In the genomic region with DNA sequence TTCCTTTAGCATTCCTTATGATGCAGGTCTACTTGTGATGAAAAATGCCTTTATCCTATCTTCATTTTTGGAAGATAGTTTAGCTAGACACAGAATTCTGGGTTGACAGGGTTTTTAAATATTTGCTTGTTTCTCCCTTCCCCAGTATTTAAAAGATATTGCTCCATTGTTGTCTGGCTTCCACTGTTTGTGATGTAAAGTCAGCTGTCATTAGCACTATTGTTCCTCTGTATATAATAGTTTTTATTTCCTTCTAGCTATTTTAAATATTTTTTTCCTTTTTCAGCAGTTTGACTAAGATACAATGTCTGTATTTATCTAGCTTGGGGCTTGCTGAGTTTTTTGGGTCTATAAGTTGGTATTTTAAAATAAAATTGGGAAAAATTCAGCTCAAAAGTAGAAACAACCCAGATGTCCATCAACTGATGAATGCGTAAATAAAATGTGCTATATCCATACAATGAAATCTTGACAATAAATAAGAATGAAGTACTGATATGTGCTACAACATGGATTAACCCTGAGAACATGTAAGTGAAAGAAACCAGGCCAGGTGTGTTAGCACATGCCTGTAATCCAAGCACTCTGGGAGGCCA, we compare ENCODE assay signal across 1 cellular context.
A peak's percentile ranks its signal among the peaks of the same experiment; 100 is the strongest.
TF ChIP-seq lines count a peak whose summit lies in the region.

No MANE protein-coding gene starts in this region.

TF ChIP-seq in K562, 482 proteins besides CTCF, POLR2A, EP300 and RAD21 (continues in another document):
- no peak for TF ChIP-seq HNRNPUL1 (IDR thresholded peaks at IDR 0.05; ENCODE audit: low read length)
- no peak for TF ChIP-seq SMAD2 (IDR thresholded peaks at IDR 0.05; ENCODE audit: low read depth, low read length)
- TF ChIP-seq PRMT5 (CRISPR knock-in tag; IDR thresholded peaks at IDR 0.05): no peak
- TF ChIP-seq E2F6 (IDR thresholded peaks at IDR 0.05; ENCODE audit: borderline replicate concordance in 1 of 2, extremely low read depth in 1 of 2, insufficient read depth in 1 of 2, insufficient read length in 1 of 2, low read depth in 1 of 2, low read length in 1 of 2, poor library complexity in 1 of 2, severe bottlenecking in 1 of 2): no peak
- TF ChIP-seq ZBTB7A (IDR thresholded peaks at IDR 0.05; ENCODE audit: borderline replicate concordance, control insufficient read depth, low read depth, low read length): no peak
- TF ChIP-seq POLR2H (tag; IDR thresholded peaks at IDR 0.05; ENCODE audit: low read depth): no peak
- TF ChIP-seq RBM17 (IDR thresholded peaks at IDR 0.05; ENCODE audit: borderline replicate concordance, low read depth, low read length): no peak
- no peak for TF ChIP-seq TSC22D4 (tag; IDR thresholded peaks at IDR 0.05)
- no peak for TF ChIP-seq DACH1 (IDR thresholded peaks at IDR 0.05; ENCODE audit: partially characterized antibody)
- TF ChIP-seq, protein P1, sequence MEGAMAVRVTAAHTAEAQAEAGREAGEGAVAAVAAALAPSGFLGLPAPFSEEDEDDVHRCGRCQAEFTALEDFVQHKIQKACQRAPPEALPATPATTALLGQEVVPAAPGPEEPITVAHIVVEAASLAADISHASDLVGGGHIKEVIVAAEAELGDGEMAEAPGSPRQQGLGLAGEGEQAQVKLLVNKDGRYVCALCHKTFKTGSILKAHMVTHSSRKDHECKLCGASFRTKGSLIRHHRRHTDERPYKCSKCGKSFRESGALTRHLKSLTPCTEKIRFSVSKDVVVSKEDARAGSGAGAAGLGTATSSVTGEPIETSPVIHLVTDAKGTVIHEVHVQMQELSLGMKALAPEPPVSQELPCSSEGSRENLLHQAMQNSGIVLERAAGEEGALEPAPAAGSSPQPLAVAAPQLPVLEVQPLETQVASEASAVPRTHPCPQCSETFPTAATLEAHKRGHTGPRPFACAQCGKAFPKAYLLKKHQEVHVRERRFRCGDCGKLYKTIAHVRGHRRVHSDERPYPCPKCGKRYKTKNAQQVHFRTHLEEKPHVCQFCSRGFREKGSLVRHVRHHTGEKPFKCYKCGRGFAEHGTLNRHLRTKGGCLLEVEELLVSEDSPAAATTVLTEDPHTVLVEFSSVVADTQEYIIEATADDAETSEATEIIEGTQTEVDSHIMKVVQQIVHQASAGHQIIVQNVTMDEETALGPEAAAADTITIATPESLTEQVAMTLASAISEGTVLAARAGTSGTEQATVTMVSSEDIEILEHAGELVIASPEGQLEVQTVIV (CRISPR knock-in tag; IDR thresholded peaks at IDR 0.05; ENCODE audit: borderline replicate concordance): no peak
- TF ChIP-seq NR2F6 (CRISPR knock-in tag; IDR thresholded peaks at IDR 0.05): no peak
- TF ChIP-seq TARDBP (IDR thresholded peaks at IDR 0.05): no peak
- TF ChIP-seq, protein P2, sequence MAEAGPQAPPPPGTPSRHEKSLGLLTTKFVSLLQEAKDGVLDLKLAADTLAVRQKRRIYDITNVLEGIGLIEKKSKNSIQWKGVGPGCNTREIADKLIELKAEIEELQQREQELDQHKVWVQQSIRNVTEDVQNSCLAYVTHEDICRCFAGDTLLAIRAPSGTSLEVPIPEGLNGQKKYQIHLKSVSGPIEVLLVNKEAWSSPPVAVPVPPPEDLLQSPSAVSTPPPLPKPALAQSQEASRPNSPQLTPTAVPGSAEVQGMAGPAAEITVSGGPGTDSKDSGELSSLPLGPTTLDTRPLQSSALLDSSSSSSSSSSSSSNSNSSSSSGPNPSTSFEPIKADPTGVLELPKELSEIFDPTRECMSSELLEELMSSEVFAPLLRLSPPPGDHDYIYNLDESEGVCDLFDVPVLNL (CRISPR knock-in tag; IDR thresholded peaks at IDR 0.05; ENCODE audit: low read depth): no peak
- peak; percentile 86 for TF ChIP-seq CBX5 (IDR thresholded peaks at IDR 0.05; ENCODE audit: borderline replicate concordance, low read depth)
- TF ChIP-seq PURB (CRISPR knock-in tag; IDR thresholded peaks at IDR 0.05; ENCODE audit: low read depth): no peak
- no peak for TF ChIP-seq CHAMP1 (IDR thresholded peaks at IDR 0.05)
- TF ChIP-seq ATF7 (IDR thresholded peaks at IDR 0.05): no peak
- no peak for TF ChIP-seq CHD2 (IDR thresholded peaks at IDR 0.05; ENCODE audit: low read depth, low read length)
- no peak for TF ChIP-seq ZNF41 (CRISPR knock-in tag; conservative IDR thresholded peaks at IDR 0.05)
- TF ChIP-seq GATA2 (CRISPR knock-in tag; IDR thresholded peaks at IDR 0.05): no peak
- no peak for TF ChIP-seq NELFE (IDR thresholded peaks at IDR 0.05; ENCODE audit: insufficient read depth, insufficient read length)
- no peak for TF ChIP-seq GATAD2A (IDR thresholded peaks at IDR 0.05)
- no peak for TF ChIP-seq RBM25 (IDR thresholded peaks at IDR 0.05; ENCODE audit: low read depth, low read length, severe bottlenecking)
- TF ChIP-seq YY1 (IDR thresholded peaks at IDR 0.05; ENCODE audit: borderline replicate concordance in 1 of 3, control insufficient read depth in 1 of 3, extremely low read depth in 1 of 3, insufficient read depth in 3 of 3, insufficient read length in 1 of 3, insufficient replicate concordance in 2 of 3, low read depth in 1 of 3, low read length in 2 of 3): no peak
- TF ChIP-seq STAT5B (CRISPR knock-in tag; IDR thresholded peaks at IDR 0.05): no peak
- TF ChIP-seq CBX3 (IDR thresholded peaks at IDR 0.05; ENCODE audit: borderline replicate concordance in 1 of 2, low read length in 2 of 2): peak in 1 of 2 experiments; percentile 99; a peak in 2 of 3 replicates
- no peak for TF ChIP-seq ZNF324 (CRISPR knock-in tag; IDR thresholded peaks at IDR 0.05)
- TF ChIP-seq ZZZ3 (IDR thresholded peaks at IDR 0.05): no peak
- 0 out of 4 replicates have a peak, but pooled peaks of 1 of the 2 experiments have one; percentile 39 for TF ChIP-seq HDAC1 (IDR thresholded peaks at IDR 0.05)
- TF ChIP-seq ZC3H4 (CRISPR knock-in tag; IDR thresholded peaks at IDR 0.05; ENCODE audit: borderline replicate concordance): no peak
- peak; percentile 72; the same call in 1 of the 2 replicates for TF ChIP-seq XRCC3 (IDR thresholded peaks at IDR 0.05)
- no peak for TF ChIP-seq ARID3A (IDR thresholded peaks at IDR 0.05; ENCODE audit: borderline replicate concordance, low read depth, low read length)
- no peak for TF ChIP-seq TCF3 (CRISPR knock-in tag; IDR thresholded peaks at IDR 0.05)
- TF ChIP-seq FOXM1 (IDR thresholded peaks at IDR 0.05; ENCODE audit: low read depth): no peak
- no peak for TF ChIP-seq FOXM1 (CRISPR knock-in tag; IDR thresholded peaks at IDR 0.05; ENCODE audit: low read depth)
- TF ChIP-seq ZNF280B (CRISPR knock-in tag; IDR thresholded peaks at IDR 0.05): 0 out of 2 replicates have a peak, but pooled peaks have one; percentile 9
- TF ChIP-seq ZNF197 (CRISPR knock-in tag; IDR thresholded peaks at IDR 0.05; ENCODE audit: low read depth): no peak
- TF ChIP-seq ZFP1 (CRISPR knock-in tag; IDR thresholded peaks at IDR 0.05): 0 out of 2 replicates have a peak, but pooled peaks have one; percentile 43
- no peak for TF ChIP-seq BCLAF1 (IDR thresholded peaks at IDR 0.05; ENCODE audit: borderline replicate concordance in 1 of 2, control insufficient read depth in 1 of 2, low read depth in 2 of 2, low read length in 1 of 2)
- TF ChIP-seq ZNF668 (CRISPR knock-in tag; IDR thresholded peaks at IDR 0.05): no peak
- no peak for TF ChIP-seq SNRNP70 (optimal IDR thresholded peaks at IDR 0.05; ENCODE audit: low read depth, low read length)
- TF ChIP-seq ZC3H11A (IDR thresholded peaks at IDR 0.05; ENCODE audit: low read depth, low read length): no peak
- TF ChIP-seq CGGBP1 (CRISPR knock-in tag; IDR thresholded peaks at IDR 0.05): no peak
- TF ChIP-seq ZNF551 (CRISPR knock-in tag; IDR thresholded peaks at IDR 0.05): no peak
- no peak for TF ChIP-seq MEIS2 (IDR thresholded peaks at IDR 0.05; ENCODE audit: partially characterized antibody)
- TF ChIP-seq KLF13 (tag; IDR thresholded peaks at IDR 0.05; ENCODE audit: borderline replicate concordance, low read depth): no peak
